ENCODE assay signal across 9 cellular contexts in genomic region chr12:12474931-12475485, GRCh38.
DNase-seq lines count a peak whose midpoint lies in the region; ATAC-seq and TF ChIP-seq lines count a peak whose summit lies in the region.
"Had no signal": no experiment of that assay in that cellular context is flagged by ENCODE, and none has a peak within 500 bp of the region (broad histone marks: within the 10 kb centered on the region; RNA-seq: fewer than 3 reads in every experiment).

No MANE protein-coding gene starts in this region.

- no peak overlapping the region for H3K18ac ChIP-seq in mesenchymal stem cell (ENCODE audit: low read depth in 1 of 2, low read length in 2 of 2)

- H2BK15ac ChIP-seq in mesenchymal stem cell (ENCODE audit: low read depth, poor library complexity, severe bottlenecking), result no peak overlapping the region

- CTCF ChIA-PET in MCF 10A (lab: Yijun Ruan, JAX), result no interaction called here
- CTCF ChIA-PET in activated CD8-positive, alpha-beta T cell treated with anti-CD3 and anti-CD28 coated beads, Interleukin-2, amount 10 ng/mL, durations not matched to agents 7 days and 5 days (lab: Charles Lee), result interaction anchor here (0.5 to 11.6 kb wide), 19 partner anchors 9 to 241 kb away, joined by 3 to 124 read pairs (median 6); partner anchors contain the start of gene DUSP16

- no peak overlapping the region for H3K4me3 ChIP-seq in breast epithelium
- no peak overlapping the region for H3K4me3 ChIP-seq in right lobe of liver
- no peak overlapping the region for H3K4me3 ChIP-seq in sigmoid colon
- H3K4me3 ChIP-seq in mesenchymal stem cell (ENCODE audit: insufficient read depth in 1 of 2, low read depth in 1 of 2, low read length in 2 of 2), result no peak overlapping the region
- H3K4me3 ChIP-seq: BLaER1 had no signal

- peaks cover 20% of the 10 kb centered on the region for H3K36me3 Mint-ChIP-seq in MCF 10A (ENCODE audit: insufficient read depth, unreplicated experiment)
- H3K36me3 Mint-ChIP-seq in activated CD8-positive, alpha-beta T cell treated with anti-CD3 and anti-CD28 coated beads, Interleukin-2, amount 10 ng/mL, durations not matched to agents 7 days and 5 days (ENCODE audit: low read depth), result peaks cover 66% of the 10 kb centered on the region

- no peak overlapping the region for H2AFZ ChIP-seq in mesenchymal stem cell (ENCODE audit: low read depth, low read length)

- H3K36me3 ChIP-seq in breast epithelium (peaks cover 10% of the 10 kb centered on the region), right lobe of liver (peaks cover 0 to 55% (median 15%) of the 10 kb centered on the region in 4 donors), sigmoid colon (peaks cover 10 to 48% (median 15%) of the 10 kb centered on the region in 4 donors), mesenchymal stem cell (ENCODE audit: control insufficient read depth in 1 of 2, insufficient read depth in 2 of 2, low read depth in 1 of 2, low read length in 2 of 2) (peaks cover 20 to 68% of the 10 kb centered on the region in 2 experiments)

- H3K4me2 ChIP-seq in mesenchymal stem cell (ENCODE audit: low read length, poor library complexity, severe bottlenecking), result no peak overlapping the region
- H3K4me2 ChIP-seq: BLaER1 had no signal

- H3K23ac ChIP-seq in mesenchymal stem cell (ENCODE audit: low read length in 2 of 2), result no peak overlapping the region

- no peak overlapping the region for H3K14ac ChIP-seq in mesenchymal stem cell (ENCODE audit: low read length in 2 of 2)

- H3K27ac Mint-ChIP-seq in MCF 10A (ENCODE audit: low read depth, unreplicated experiment), result no peak overlapping the region
- H3K27ac Mint-ChIP-seq in activated CD8-positive, alpha-beta T cell treated with anti-CD3 and anti-CD28 coated beads, Interleukin-2, amount 10 ng/mL, durations not matched to agents 7 days and 5 days, result peak overlapping the region; percentile 92

- H3K4me1 Mint-ChIP-seq in MCF 10A (ENCODE audit: insufficient read depth, unreplicated experiment), result peaks cover 9% of the 10 kb centered on the region
- H3K4me1 Mint-ChIP-seq in activated CD8-positive, alpha-beta T cell treated with anti-CD3 and anti-CD28 coated beads, Interleukin-2, amount 10 ng/mL, durations not matched to agents 7 days and 5 days (ENCODE audit: low read depth), result peaks cover 66% of the 10 kb centered on the region

- ATAC-seq in HG03139 (IDR thresholded peaks at IDR 0.05; ENCODE audit: unreplicated experiment), result peak; percentile 83
- peak; percentile 88 for ATAC-seq in activated CD8-positive, alpha-beta T cell treated with anti-CD3 and anti-CD28 coated beads, Interleukin-2, amount 10 ng/mL, durations not matched to agents 7 days and 5 days
- peak; percentile 28 to 58 (median 47) for ATAC-seq in right lobe of liver

- TF ChIP-seq EP300 in sigmoid colon (IDR thresholded peaks at IDR 0.05), result no peak

- H3K79me1 ChIP-seq in mesenchymal stem cell (replicated peaks; ENCODE audit: low read length, poor library complexity, severe bottlenecking), result peaks cover 10% of the 10 kb centered on the region

- H3K9ac ChIP-seq in mesenchymal stem cell (ENCODE audit: low read length), result no peak overlapping the region
- H3K9ac ChIP-seq: BLaER1 had no signal

- POLR2A ChIA-PET in MCF 10A (lab: Yijun Ruan, JAX), result no interaction called here
- POLR2A ChIA-PET in activated CD8-positive, alpha-beta T cell treated with anti-CD3 and anti-CD28 coated beads, Interleukin-2, amount 10 ng/mL, durations not matched to agents 7 days and 5 days (lab: Charles Lee), result interaction anchor here (0.6 to 4.9 kb wide), 23 partner anchors 8 to 292 kb away, joined by 3 to 63 read pairs (median 6); partner anchors contain the start of genes BORCS5, CDKN1B and DUSP16

- no peak overlapping the region for H2BK12ac ChIP-seq in mesenchymal stem cell (ENCODE audit: low read length in 2 of 2)

- H4K91ac ChIP-seq in mesenchymal stem cell (ENCODE audit: low read length), result no peak overlapping the region

- no peaks in the 10 kb centered on the region for H3K9me3 Mint-ChIP-seq in MCF 10A (ENCODE audit: unreplicated experiment)
- H3K9me3 Mint-ChIP-seq in activated CD8-positive, alpha-beta T cell treated with anti-CD3 and anti-CD28 coated beads, Interleukin-2, amount 10 ng/mL, durations not matched to agents 7 days and 5 days (ENCODE audit: insufficient read depth), result no peaks in the 10 kb centered on the region

- no TSS peak for BruUV-seq in MCF 10A (replicated peaks; lab: Mats Ljungman, UMichigan)

- H3K27ac ChIP-seq in breast epithelium (peak overlapping the region; percentile 30 to 40), right lobe of liver (peak overlapping the region in 2 of 3 donors; percentile 4 to 24), sigmoid colon (no peak overlapping the region), mesenchymal stem cell (ENCODE audit: low read length, poor library complexity, severe bottlenecking) (no peak overlapping the region)
- H3K27ac ChIP-seq: BLaER1 had no signal

- H3K9me3 ChIP-seq in breast epithelium, result no peaks in the 10 kb centered on the region
- H3K9me3 ChIP-seq in right lobe of liver, result no peaks in the 10 kb centered on the region
- no peaks in the 10 kb centered on the region for H3K9me3 ChIP-seq in sigmoid colon
- H3K9me3 ChIP-seq in mesenchymal stem cell (ENCODE audit: control insufficient read depth, low read length), result no peaks in the 10 kb centered on the region

- no peak overlapping the region for H2AK5ac ChIP-seq in mesenchymal stem cell (ENCODE audit: low read length, severe bottlenecking)

- TF ChIP-seq CTCF in breast epithelium (IDR thresholded peaks at IDR 0.05) (no peak), MCF 10A (IDR thresholded peaks at IDR 0.05; ENCODE audit: unreplicated experiment) (no peak), right lobe of liver (IDR thresholded peaks at IDR 0.05) (no peak), sigmoid colon (IDR thresholded peaks at IDR 0.05) (no peak)

- no peak overlapping the region for H2BK120ac ChIP-seq in mesenchymal stem cell (ENCODE audit: low read depth, low read length)

- H3K4me1 ChIP-seq in breast epithelium (peaks cover 0 to 7% of the 10 kb centered on the region in 2 donors), right lobe of liver (no peaks in the 10 kb centered on the region), sigmoid colon (no peaks in the 10 kb centered on the region), mesenchymal stem cell (ENCODE audit: control insufficient read depth, insufficient read depth, low read depth, low read length) (no peaks in the 10 kb centered on the region)

- no peak overlapping the region for H4K8ac ChIP-seq in mesenchymal stem cell (ENCODE audit: low read length)

- no peak for DNase-seq in breast epithelium (ENCODE audit: low spot score in 2 of 2)
- no peak for DNase-seq in MCF 10A (ENCODE audit: unreplicated experiment)
- DNase-seq in activated CD8-positive, alpha-beta T cell treated with anti-CD3 and anti-CD28 coated beads, Interleukin-2, amount 10 ng/mL, durations not matched to agents 7 days and 5 days, result peak; percentile 73
- DNase-seq in right lobe of liver, result no peak
- no peak for DNase-seq in sigmoid colon
- DNase-seq in mesenchymal stem cell, result no peak
- no peak for DNase-seq in HuH-7 (ENCODE audit: low spot score)

- 60% methylated on average over 10 of the region's 12 CpGs for WGBS in right lobe of liver (ENCODE audit: insufficient coverage, low coverage, low lambda C conversion rate, missing lambda C conversion rate)
- 79 to 91% methylated on average over 12 of the region's 12 CpGs for WGBS in sigmoid colon, 2 donors
- 96% methylated on average over 12 of the region's 12 CpGs for WGBS in mesenchymal stem cell

- intact Hi-C loops in breast epithelium (cut with DNase I; ENCODE audit: low total_unique reads), result no loop called here
- intact Hi-C loops in MCF 10A (cut with micrococcal nuclease), result no loop called here
- intact Hi-C loops in right lobe of liver (cut with DNase I), result no loop called here
- intact Hi-C loops in sigmoid colon (cut with DNase I), result no loop called here

- H2BK5ac ChIP-seq in mesenchymal stem cell (ENCODE audit: low read depth, low read length, poor library complexity, severe bottlenecking), result no peak overlapping the region

- no peak overlapping the region for H3K4ac ChIP-seq in mesenchymal stem cell (ENCODE audit: low read depth in 1 of 2, low read length in 2 of 2)

- H3K4me3 Mint-ChIP-seq in MCF 10A (ENCODE audit: unreplicated experiment), result no peak overlapping the region
- H3K4me3 Mint-ChIP-seq in activated CD8-positive, alpha-beta T cell treated with anti-CD3 and anti-CD28 coated beads, Interleukin-2, amount 10 ng/mL, durations not matched to agents 7 days and 5 days, result peak overlapping the region; percentile 58

- no peaks in the 10 kb centered on the region for H3K27me3 Mint-ChIP-seq in MCF 10A (ENCODE audit: insufficient read depth, unreplicated experiment)
- no peaks in the 10 kb centered on the region for H3K27me3 Mint-ChIP-seq in activated CD8-positive, alpha-beta T cell treated with anti-CD3 and anti-CD28 coated beads, Interleukin-2, amount 10 ng/mL, durations not matched to agents 7 days and 5 days (ENCODE audit: low read depth)

- TF ChIP-seq POLR2A in breast epithelium (IDR thresholded peaks at IDR 0.05), result no peak
- no peak for TF ChIP-seq POLR2A in right lobe of liver (IDR thresholded peaks at IDR 0.05)
- no peak for TF ChIP-seq POLR2A in sigmoid colon (IDR thresholded peaks at IDR 0.05)

- H3K27me3 ChIP-seq in breast epithelium (no peaks in the 10 kb centered on the region), right lobe of liver (no peaks in the 10 kb centered on the region), sigmoid colon (no peaks in the 10 kb centered on the region), mesenchymal stem cell (ENCODE audit: control insufficient read depth in 1 of 2, insufficient read depth in 1 of 2, low read length in 2 of 2) (no peaks in the 10 kb centered on the region)
- H3K27me3 ChIP-seq: BLaER1 had no signal

Comparison
In these comparisons a context has a peak if more than half of its experiments do, and no peak if none do; other contexts are left out.
1. H3K27ac ChIP-seq: peak in breast epithelium (2 of 2) and right lobe of liver (2 of 3); none in sigmoid colon (0 of 4) and mesenchymal stem cell (single experiment).
2. Peak in every context shown above with its lines, with median percentiles within 50 percentile points of each other: ATAC-seq.